ENCODE assay signal across 15 cellular contexts in the genomic region with DNA sequence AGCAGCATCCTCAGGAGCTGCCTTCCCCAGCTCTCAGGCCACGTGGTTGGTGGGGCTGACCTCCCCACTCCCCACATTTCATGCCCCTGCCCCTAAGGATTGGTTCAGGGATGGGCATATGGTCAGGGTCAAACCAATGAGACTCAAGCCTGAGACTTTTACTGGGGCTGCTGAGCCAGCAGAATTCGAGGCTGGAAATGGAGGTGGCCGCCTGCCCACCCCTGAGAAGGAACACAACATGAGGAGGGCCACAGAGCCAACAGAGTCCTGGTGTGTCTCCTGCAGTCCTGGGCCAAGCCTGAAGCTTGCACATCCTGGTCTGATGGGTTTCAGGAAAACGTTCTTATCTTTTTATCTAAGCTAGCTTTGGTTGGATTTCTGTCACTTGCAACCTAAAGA. TPM values are rescaled to one million over a fixed set of nuclear protein-coding genes. Genes with fewer than 3 reads are reported as not detected.
A peak's percentile ranks its signal among the peaks of the same experiment; 100 is the strongest.
DNase-seq lines count a peak whose midpoint lies in the region; ATAC-seq, FAIRE-seq and TF ChIP-seq lines count a peak whose summit lies in the region.
"Had no signal": no experiment of that assay in that cellular context is flagged by ENCODE, and none has a peak within 500 bp of the region (broad histone marks: within the 10 kb centered on the region; RNA-seq: fewer than 3 reads in every experiment).

No MANE protein-coding gene starts in this region.

- no peak overlapping the region for H3K27ac Mint-ChIP-seq in activated CD8-positive, alpha-beta memory T cell treated with anti-CD3 and anti-CD28 coated beads, Interleukin-2, amount 10 ng/mL, durations not matched to agents 7 days and 5 days
- peak overlapping the region; percentile 48 for H3K27ac Mint-ChIP-seq in astrocyte (ENCODE audit: unreplicated experiment)

- TF ChIP-seq POLR2A in suprapubic skin (IDR thresholded peaks at IDR 0.05): no peak

- H3K79me2 ChIP-seq in astrocyte (ENCODE audit: insufficient read depth, low read length): peaks cover 84% of the 10 kb centered on the region

- CTCF ChIA-PET in activated CD8-positive, alpha-beta memory T cell treated with anti-CD3 and anti-CD28 coated beads, Interleukin-2, amount 10 ng/mL, durations not matched to agents 7 days and 5 days (lab: Charles Lee): interaction anchor here (0.7 to 1.2 kb wide), 3 partner anchors 28 to 62 kb away, joined by 3 read pairs; no protein-coding TSS in a partner anchor

- no peak for FAIRE-seq in astrocyte (lab: Jason Lieb, UNC)
- FAIRE-seq: GM19239 had no signal

- intact Hi-C loops in lower lobe of right lung (cut with DNase I): no loop called here

- TF ChIP-seq EP300 in suprapubic skin (IDR thresholded peaks at IDR 0.05): no peak

- no peaks in the 10 kb centered on the region for H3K27me3 Mint-ChIP-seq in activated CD8-positive, alpha-beta memory T cell treated with anti-CD3 and anti-CD28 coated beads, Interleukin-2, amount 10 ng/mL, durations not matched to agents 7 days and 5 days
- H3K27me3 Mint-ChIP-seq in astrocyte (ENCODE audit: low read depth, unreplicated experiment): no peaks in the 10 kb centered on the region

- H3K9me3 Mint-ChIP-seq in activated CD8-positive, alpha-beta memory T cell treated with anti-CD3 and anti-CD28 coated beads, Interleukin-2, amount 10 ng/mL, durations not matched to agents 7 days and 5 days (ENCODE audit: low read depth): peaks cover 4% of the 10 kb centered on the region
- no peaks in the 10 kb centered on the region for H3K9me3 Mint-ChIP-seq in astrocyte (ENCODE audit: unreplicated experiment)

- H3K4me1 ChIP-seq in astrocyte (ENCODE audit: insufficient read depth, low read length): peaks cover 30% of the 10 kb centered on the region
- H3K4me1 ChIP-seq in lower lobe of right lung: peaks cover 63% of the 10 kb centered on the region
- peaks cover 60% of the 10 kb centered on the region for H3K4me1 ChIP-seq in suprapubic skin

- H2AFZ ChIP-seq in astrocyte (ENCODE audit: low read depth, low read length): no peak overlapping the region

- H3K27me3 ChIP-seq in astrocyte (ENCODE audit: insufficient read depth, low read length) (no peaks in the 10 kb centered on the region), lower lobe of right lung (ENCODE audit: low read depth) (no peaks in the 10 kb centered on the region), suprapubic skin (no peaks in the 10 kb centered on the region)
- H3K27me3 ChIP-seq: adrenal gland had no signal

- no peak for ATAC-seq in activated CD8-positive, alpha-beta memory T cell treated with anti-CD3 and anti-CD28 coated beads, Interleukin-2, amount 10 ng/mL, durations not matched to agents 7 days and 5 days
- ATAC-seq in lower lobe of right lung: no peak
- no peak for ATAC-seq in HG02973 (IDR thresholded peaks at IDR 0.05; ENCODE audit: unreplicated experiment)

- H3K36me3 ChIP-seq in astrocyte (ENCODE audit: insufficient read depth, low read length) (no peaks in the 10 kb centered on the region), lower lobe of right lung (no peaks in the 10 kb centered on the region), suprapubic skin (no peaks in the 10 kb centered on the region)
- H3K36me3 ChIP-seq: adrenal gland had no signal

- 81% methylated on average over 4 of the region's 4 CpGs for WGBS in suprapubic skin

- peak overlapping the region; percentile 13 for H3K4me2 ChIP-seq in astrocyte (ENCODE audit: low read length)

- H3K4me1 Mint-ChIP-seq in activated CD8-positive, alpha-beta memory T cell treated with anti-CD3 and anti-CD28 coated beads, Interleukin-2, amount 10 ng/mL, durations not matched to agents 7 days and 5 days: peaks cover 55% of the 10 kb centered on the region
- peaks cover 55% of the 10 kb centered on the region for H3K4me1 Mint-ChIP-seq in astrocyte (ENCODE audit: low read depth, unreplicated experiment)

- H3K9me3 ChIP-seq in astrocyte (ENCODE audit: insufficient read depth, low read depth, low read length) (no peaks in the 10 kb centered on the region), lower lobe of right lung (no peaks in the 10 kb centered on the region), suprapubic skin (no peaks in the 10 kb centered on the region)
- H3K9me3 ChIP-seq: adrenal gland had no signal

- no peak overlapping the region for H3K9ac ChIP-seq in astrocyte (ENCODE audit: low read length)

- TF ChIP-seq CTCF in astrocyte (IDR thresholded peaks at IDR 0.05; ENCODE audit: insufficient read depth, low read depth, low read length) (no peak), lower lobe of right lung (IDR thresholded peaks at IDR 0.05) (no peak), suprapubic skin (IDR thresholded peaks at IDR 0.05) (no peak)

- no peak overlapping the region for H3K4me3 Mint-ChIP-seq in activated CD8-positive, alpha-beta memory T cell treated with anti-CD3 and anti-CD28 coated beads, Interleukin-2, amount 10 ng/mL, durations not matched to agents 7 days and 5 days
- H3K4me3 Mint-ChIP-seq in astrocyte (ENCODE audit: unreplicated experiment): peak overlapping the region; percentile 40

- peak; percentile 43 for DNase-seq in activated CD8-positive, alpha-beta memory T cell treated with anti-CD3 and anti-CD28 coated beads, Interleukin-2, amount 50 U/mL, for 48 hours
- no peak for DNase-seq in activated CD8-positive, alpha-beta memory T cell treated with anti-CD3 and anti-CD28 coated beads, Interleukin-2, amount 10 ng/mL, durations not matched to agents 7 days and 5 days
- DNase-seq in astrocyte (ENCODE audit: low read depth) (no peak), lower lobe of right lung (no peak), suprapubic skin (ENCODE audit: low spot score in 2 of 2) (peak; percentile 45 to 60), iPS-NIHi11 (ENCODE audit: low spot score) (no peak), COLO668 (lab: John Stamatoyannopoulos, UW; ENCODE audit: unreplicated experiment) (no peak)
- DNase-seq: cortex of kidney, GF-D8 had no signal

- H3K36me3 Mint-ChIP-seq in activated CD8-positive, alpha-beta memory T cell treated with anti-CD3 and anti-CD28 coated beads, Interleukin-2, amount 10 ng/mL, durations not matched to agents 7 days and 5 days: peaks cover 16% of the 10 kb centered on the region
- H3K36me3 Mint-ChIP-seq in astrocyte (ENCODE audit: low read depth, unreplicated experiment): peaks cover 3% of the 10 kb centered on the region

- H4K20me1 ChIP-seq in astrocyte (ENCODE audit: insufficient read depth, low read length): peaks cover 30% of the 10 kb centered on the region

- H3K27ac ChIP-seq in astrocyte (ENCODE audit: low read depth, low read length) (no peak overlapping the region), lower lobe of right lung (peak overlapping the region; percentile 24), suprapubic skin (peak overlapping the region; percentile 45)

- no peak overlapping the region for H3K4me3 ChIP-seq in astrocyte (ENCODE audit: insufficient read depth, low read depth, low read length)
- no peak overlapping the region for H3K4me3 ChIP-seq in lower lobe of right lung
- H3K4me3 ChIP-seq in suprapubic skin: no peak overlapping the region
- H3K4me3 ChIP-seq: adrenal gland had no signal

RNA-seq across cellular contexts. Expression of gene EHD4, which starts 5.9 kb away (rescaled TPM):
- 10 to 100 TPM; 15.6 to 19.8 TPM for total RNA-seq in activated CD8-positive, alpha-beta memory T cell treated with anti-CD3 and anti-CD28 coated beads, Interleukin-2, amount 10 ng/mL, durations not matched to agents 7 days and 5 days
- 46.4 and 51.4 TPM in 2 replicates for total RNA-seq in astrocyte
- total RNA-seq in lower lobe of right lung: 35.0 TPM
- total RNA-seq in suprapubic skin: 10 to 100 TPM; 16.0 to 31.4 (median 20.9) TPM

RNA-seq across cellular contexts. Expression of gene PLA2G4E, which starts 54.4 kb away (rescaled TPM):
- total RNA-seq in activated CD8-positive, alpha-beta memory T cell treated with anti-CD3 and anti-CD28 coated beads, Interleukin-2, amount 10 ng/mL, durations not matched to agents 7 days and 5 days: under 1 TPM in 1 of 2 experiments, not detected in 1; 0.05 TPM
- total RNA-seq in astrocyte: not detected in 2 replicates
- 1.1 TPM for total RNA-seq in lower lobe of right lung
- total RNA-seq in suprapubic skin: 100 to 1,000 TPM in 1 of 4 donors, 10 to 100 TPM in 3; 47.9 to 129 (median 60.9) TPM
- total RNA-seq: A172, fibroblast of lung, osteoblast had no signal

Comparison
In these comparisons a context has a peak if more than half of its experiments do, and no peak if none do; other contexts are left out.
1. DNase-seq: peak in activated CD8-positive, alpha-beta memory T cell treated with anti-CD3 and anti-CD28 coated beads, Interleukin-2, amount 50 U/mL, for 48 hours (single experiment) and suprapubic skin (2 of 2); none in activated CD8-positive, alpha-beta memory T cell treated with anti-CD3 and anti-CD28 coated beads, Interleukin-2, amount 10 ng/mL, durations not matched to agents 7 days and 5 days (single experiment), astrocyte (single experiment), lower lobe of right lung (single experiment), iPS-NIHi11 (single experiment) and COLO668 (single experiment).
2. RNA of gene PLA2G4E, which starts 54.4 kb away (total RNA-seq): 47.9 to 129 TPM in suprapubic skin; 1.1 TPM in lower lobe of right lung (single experiment), 0.05 TPM in activated CD8-positive, alpha-beta memory T cell treated with anti-CD3 and anti-CD28 coated beads, Interleukin-2, amount 10 ng/mL, durations not matched to agents 7 days and 5 days and not detected in astrocyte; every median in the first group is over 10 times any median in the second.